22 cellular contexts compared by ENCODE assay signal in genomic region chr7:158072889-158073730, GRCh38.
"Had no signal": no experiment of that assay in that cellular context is flagged by ENCODE, and none has a peak within 500 bp of the region (broad histone marks: within the 10 kb centered on the region; RNA-seq: fewer than 3 reads in every experiment).

No MANE protein-coding gene starts in this region.

- H3K27ac ChIP-seq: coronary artery, heart right ventricle, left ventricle myocardium inferior, lower lobe of right lung, neutrophil, right atrium auricular region, suprapubic skin, thyroid gland, upper lobe of left lung, vagina had no signal

- H3K4me2 ChIP-seq: smooth muscle cell had no signal

- ATAC-seq: heart right ventricle; lower lobe of right lung; natural killer cell treated with Interleukin-12 subunit alpha and Interleukin-12 subunit beta and Interleukin-15 and Interleukin-18, amount 100 ng/mL, for 72 hours; stimulated activated effector memory CD8-positive, alpha-beta T cell treated with anti-CD3 and anti-CD28 coated beads, Interleukin-12 subunit alpha, Interleukin-12 subunit beta, amount 100 ng/mL, for 72 hours; stimulated activated naive CD8-positive, alpha-beta T cell treated with anti-CD3 and anti-CD28 coated beads, Interleukin-15, Interleukin-2, amounts not matched to agents 100 U/mL and 50 U/mL, for 24 hours had no signal

- H3K36me3 ChIP-seq: heart right ventricle, left ventricle myocardium inferior, lower lobe of right lung, neutrophil, right atrium auricular region, suprapubic skin, thyroid gland, upper lobe of left lung, vagina had no signal

- H3K4me3 ChIP-seq: coronary artery, dorsolateral prefrontal cortex, heart right ventricle, left ventricle myocardium inferior, lower lobe of right lung, right atrium auricular region, smooth muscle cell, suprapubic skin, thyroid gland, upper lobe of left lung, vagina had no signal

- DNase-seq: cerebellar nuclear complex; effector CD8-positive, alpha-beta T cell; heart right ventricle; left ventricle myocardium inferior; lower lobe of right lung; midbrain; stimulated activated CD4-positive, alpha-beta T cell treated with anti-CD3 and anti-CD28 coated beads, Interleukin-4, amount 100 ng/mL, for 1 hour; stimulated activated CD8-positive, alpha-beta memory T cell treated with anti-CD3 and anti-CD28 coated beads, Interleukin-4, amount 100 ng/mL, for 48 hours; stimulated activated naive CD8-positive, alpha-beta T cell treated with anti-CD3 and anti-CD28 coated beads, Interleukin-15, Interleukin-2, amounts not matched to agents 100 U/mL and 50 U/mL, for 24 hours; thyroid gland had no signal

- H3K27me3 ChIP-seq: dorsolateral prefrontal cortex, neutrophil, right atrium auricular region, thyroid gland, upper lobe of left lung, vagina had no signal

- FAIRE-seq: frontal cortex, keratinocyte had no signal

- H3K9me3 ChIP-seq: heart right ventricle, left ventricle myocardium inferior, lower lobe of right lung, neutrophil, right atrium auricular region, suprapubic skin, thyroid gland, upper lobe of left lung, vagina had no signal

- H3K4me1 ChIP-seq: heart right ventricle, left ventricle myocardium inferior, lower lobe of right lung, right atrium auricular region, suprapubic skin, thyroid gland, upper lobe of left lung, vagina had no signal
